ENCODE assay signal across 8 cellular contexts in genomic region chr13:26529441-26529840, GRCh38. TPM values are rescaled to one million over a fixed set of nuclear protein-coding genes. Genes with fewer than 3 reads are reported as not detected.
DNase-seq lines count a peak whose midpoint lies in the region; ATAC-seq and TF ChIP-seq lines count a peak whose summit lies in the region.

No MANE protein-coding gene starts in this region.

- H2BK15ac ChIP-seq in mesendoderm (replicated peaks; ENCODE audit: low read depth) = no peak overlapping the region

- TF ChIP-seq CTCF in DND-41 (IDR thresholded peaks at IDR 0.05; ENCODE audit: borderline replicate concordance, extremely low read depth, low read length, poor library complexity, severe bottlenecking) (no peak), astrocyte of the cerebellum (IDR thresholded peaks at IDR 0.05; ENCODE audit: low read depth, low read length, missing control alignments) (no peak), ascending aorta (IDR thresholded peaks at IDR 0.05) (no peak)

- no peaks in the 10 kb centered on the region for H3K79me2 ChIP-seq in DND-41 (ENCODE audit: insufficient read depth, low read length)
- H3K79me2 ChIP-seq in mesendoderm (ENCODE audit: control insufficient read depth, insufficient read depth, low read length) = no peaks in the 10 kb centered on the region

- H3K4me3 ChIP-seq in DND-41 (ENCODE audit: low read depth in 1 of 2, low read length in 2 of 2) (no peak overlapping the region), astrocyte of the cerebellum (ENCODE audit: low read depth, low read length) (no peak overlapping the region), mesendoderm (ENCODE audit: low read length) (no peak overlapping the region), ascending aorta (no peak overlapping the region)

- H4K8ac ChIP-seq in mesendoderm (ENCODE audit: low read depth, low read length) = no peak overlapping the region

- H3K18ac ChIP-seq in mesendoderm (ENCODE audit: low read length) = no peak overlapping the region

- H3K4me1 ChIP-seq in DND-41 (ENCODE audit: insufficient read depth, low read length) (no peaks in the 10 kb centered on the region), mesendoderm (ENCODE audit: control insufficient read depth, low read depth, low read length) (no peaks in the 10 kb centered on the region), ascending aorta (no peaks in the 10 kb centered on the region)

- H3K56ac ChIP-seq in mesendoderm (ENCODE audit: low read length) = no peak overlapping the region

- H3K4me2 ChIP-seq in DND-41 (ENCODE audit: insufficient read depth, low read length) = no peak overlapping the region
- H3K4me2 ChIP-seq in mesendoderm (ENCODE audit: low read length) = no peak overlapping the region

- H3K27me3 ChIP-seq in DND-41 (ENCODE audit: insufficient read depth, low read length, poor library complexity) = no peaks in the 10 kb centered on the region
- H3K27me3 ChIP-seq in mesendoderm (ENCODE audit: insufficient read depth, low read length, poor library complexity) = no peaks in the 10 kb centered on the region
- no peaks in the 10 kb centered on the region for H3K27me3 ChIP-seq in ascending aorta

- H2BK120ac ChIP-seq in mesendoderm (ENCODE audit: low read depth, low read length) = no peak overlapping the region

- peak; percentile 74 for DNase-seq in DND-41
- peak; percentile 0 to 29 for DNase-seq in Kasumi-1 (lab: John Stamatoyannopoulos, UW)
- DNase-seq in astrocyte of the cerebellum (ENCODE audit: low read depth) = peak; percentile 42
- peak; percentile 71 for DNase-seq in mesendoderm
- no peak for DNase-seq in posterior cingulate gyrus
- no peak for DNase-seq in NCI-H2196 treated with DMSO at 0.1 percent for 48 hours (lab: John Stamatoyannopoulos, UW; ENCODE audit: unreplicated experiment)
- no peak for DNase-seq in ascending aorta (ENCODE audit: low spot score in 2 of 2)

- H3K4ac ChIP-seq in mesendoderm (ENCODE audit: low read depth, low read length) = no peak overlapping the region

- intact Hi-C loops in posterior cingulate gyrus (cut with DNase I) = no loop called here
- intact Hi-C loops in ascending aorta (cut with DNase I) = no loop called here

- H3K9ac ChIP-seq in DND-41 (ENCODE audit: low read depth, low read length) (no peak overlapping the region), mesendoderm (ENCODE audit: low read length) (no peak overlapping the region)

- H3K79me1 ChIP-seq in mesendoderm (ENCODE audit: low read length) = no peaks in the 10 kb centered on the region

- no peaks in the 10 kb centered on the region for H3K9me3 ChIP-seq in DND-41 (ENCODE audit: insufficient read depth, low read length, severe bottlenecking)
- H3K9me3 ChIP-seq in ascending aorta = no peaks in the 10 kb centered on the region

- no CpG with 5 or more reads among the region's 6 CpGs for WGBS in mesendoderm (ENCODE audit: extremely low coverage, insufficient coverage, low lambda C conversion rate)

- in situ Hi-C loops in astrocyte of the cerebellum (cut with HindIII; ENCODE audit: low sequenced_read_pairs) = no loop called here

- no peak overlapping the region for H3K27ac ChIP-seq in DND-41 (ENCODE audit: low read length)
- no peak overlapping the region for H3K27ac ChIP-seq in mesendoderm (ENCODE audit: low read depth, low read length)
- no peak overlapping the region for H3K27ac ChIP-seq in ascending aorta

- H2AFZ ChIP-seq in DND-41 (ENCODE audit: low read depth, low read length) = no peak overlapping the region

- H3K36me3 ChIP-seq in DND-41 (ENCODE audit: insufficient read depth, low read length) (no peaks in the 10 kb centered on the region), mesendoderm (ENCODE audit: control insufficient read depth, insufficient read depth, low read length) (no peaks in the 10 kb centered on the region), ascending aorta (no peaks in the 10 kb centered on the region)

- H4K5ac ChIP-seq in mesendoderm (ENCODE audit: low read length) = no peak overlapping the region

- ATAC-seq in DND-41 (ENCODE audit: insufficient read depth, low read depth) (peak; percentile 71), HG02588 (IDR thresholded peaks at IDR 0.05; ENCODE audit: unreplicated experiment) (no peak)

- no peaks in the 10 kb centered on the region for H4K20me1 ChIP-seq in DND-41 (ENCODE audit: insufficient read depth, low read length)

- no peak overlapping the region for H2BK5ac ChIP-seq in mesendoderm (ENCODE audit: low read length)

- no peak overlapping the region for H2AK5ac ChIP-seq in mesendoderm (ENCODE audit: low read length)

- no peak overlapping the region for H3K23ac ChIP-seq in mesendoderm (ENCODE audit: low read length)

RNA-seq across cellular contexts. Expression of gene WASF3, which starts 28.0 kb away (rescaled TPM):
- 12.5 TPM for polyA plus RNA-seq in mesendoderm (2013, experiment 1 of 2)
- 13.1 TPM for polyA plus RNA-seq in mesendoderm (2013, experiment 2 of 2)
- 14.3 TPM for total RNA-seq in ascending aorta

Comparison
In these comparisons a context has a peak if more than half of its experiments do, and no peak if none do; other contexts are left out.
1. DNase-seq: peak in DND-41 (single experiment), Kasumi-1 (2 of 2), astrocyte of the cerebellum (single experiment) and mesendoderm (single experiment); none in posterior cingulate gyrus (0 of 10), NCI-H2196 treated with DMSO at 0.1 percent for 48 hours (single experiment) and ascending aorta (0 of 2).